ENCODE assay signal across 21 cellular contexts in the genomic region with DNA sequence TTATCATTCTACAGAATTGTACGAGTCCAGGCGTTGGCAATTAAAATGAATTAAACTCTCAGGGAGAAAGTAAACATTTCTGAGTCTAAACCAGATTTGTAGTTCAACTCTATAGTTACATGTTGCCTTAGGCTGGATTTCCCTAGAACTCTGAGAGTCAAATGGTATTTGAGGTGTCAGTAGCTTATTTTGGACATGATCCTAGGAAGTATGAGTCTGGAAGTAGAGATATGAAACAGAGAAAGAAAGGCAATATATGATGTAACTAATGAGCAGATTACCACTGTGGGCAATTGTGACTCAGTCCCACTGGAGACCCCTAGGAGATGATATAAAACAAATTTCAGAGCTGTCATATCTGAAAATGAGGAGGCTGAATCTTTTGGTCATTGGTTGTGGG.
DNase-seq lines count a peak whose midpoint lies in the region; TF ChIP-seq lines count a peak whose summit lies in the region.
"Had no signal": no experiment of that assay in that cellular context is flagged by ENCODE, and none has a peak within 500 bp of the region (broad histone marks: within the 10 kb centered on the region; RNA-seq: fewer than 3 reads in every experiment).

No MANE protein-coding gene starts in this region.

- peak in 2 of 3 experiments; percentile 22 to 68 for DNase-seq in NCI-H1417 (lab: John Stamatoyannopoulos, UW)
- DNase-seq in NCI-H1417 treated with DMSO at 0.1 percent for 48 hours (lab: John Stamatoyannopoulos, UW): no peak
- DNase-seq in NCI-H146 (lab: John Stamatoyannopoulos, UW): peak; percentile 27
- DNase-seq in adipocyte (ENCODE audit: low read depth): peak; percentile 18
- peak; percentile 16 for DNase-seq in fibroblast of pulmonary artery (ENCODE audit: low read depth)
- no peak for DNase-seq in activated naive CD4-positive, alpha-beta T cell treated with anti-CD3 and anti-CD28 coated beads, Interleukin-2, amount 50 U/mL, for 16 hours
- no peak for DNase-seq in RKO (ENCODE audit: low spot score)
- DNase-seq in tibial nerve (ENCODE audit: low spot score in 2 of 2): no peak
- DNase-seq: 8988T; CD4-positive, CD25-positive, alpha-beta regulatory T cell; DMS153; H7; MV-4-11; NCI-H1105; NCI-H1694 treated with DMSO at 0.1 percent for 48 hours; NCI-H2081; NCI-H345; NCI-H524; SIG-M5 had no signal

- no peak overlapping the region for H3K4me3 ChIP-seq in adipocyte (ENCODE audit: low read length)
- no peak overlapping the region for H3K4me3 ChIP-seq in fibroblast of pulmonary artery (replicated peaks; ENCODE audit: low read depth, low read length)
- H3K4me3 ChIP-seq in tibial nerve: no peak overlapping the region
- H3K4me3 ChIP-seq: BLaER1, SK-N-MC had no signal

- H3K27ac ChIP-seq in tibial nerve: no peak overlapping the region
- H3K27ac ChIP-seq: BLaER1, SK-N-MC had no signal

- peaks cover 4% of the 10 kb centered on the region for H3K4me1 ChIP-seq in adipocyte (ENCODE audit: control insufficient read depth, insufficient read depth, low read length)
- no peaks in the 10 kb centered on the region for H3K4me1 ChIP-seq in tibial nerve
- H3K4me1 ChIP-seq: BLaER1 had no signal

- TF ChIP-seq CTCF in fibroblast of pulmonary artery (IDR thresholded peaks at IDR 0.05; ENCODE audit: low read length, missing control alignments) (no peak), tibial nerve (IDR thresholded peaks at IDR 0.05) (no peak)

- TF ChIP-seq EP300 in tibial nerve (IDR thresholded peaks at IDR 0.05): no peak

- H3K36me3 ChIP-seq in adipocyte (ENCODE audit: control insufficient read depth, insufficient read depth, low read length, severe bottlenecking) (no peaks in the 10 kb centered on the region), tibial nerve (no peaks in the 10 kb centered on the region)
- H3K36me3 ChIP-seq: BLaER1 had no signal

- WGBS in tibial nerve, 2 donors: 84 to 86% methylated on average over 2 of the region's 2 CpGs

- no peaks in the 10 kb centered on the region for H3K27me3 ChIP-seq in adipocyte (replicated peaks; ENCODE audit: control insufficient read depth, insufficient read depth, low read length)
- no peaks in the 10 kb centered on the region for H3K27me3 ChIP-seq in tibial nerve
- H3K27me3 ChIP-seq: BLaER1 had no signal

- no peaks in the 10 kb centered on the region for H3K9me3 ChIP-seq in adipocyte (ENCODE audit: control insufficient read depth, low read length)
- peaks cover 0 to 5% (median 0%) of the 10 kb centered on the region in 4 donors for H3K9me3 ChIP-seq in tibial nerve
- H3K9me3 ChIP-seq: BLaER1 had no signal

- no peak for TF ChIP-seq POLR2A in tibial nerve (IDR thresholded peaks at IDR 0.05)

- no peak overlapping the region for H3K9ac ChIP-seq in adipocyte (ENCODE audit: low read length)
- H3K9ac ChIP-seq: BLaER1 had no signal

Comparison
In these comparisons a context has a peak if more than half of its experiments do, and no peak if none do; other contexts are left out.
1. DNase-seq: peak in NCI-H1417 (2 of 3), NCI-H146 (single experiment), adipocyte (single experiment) and fibroblast of pulmonary artery (single experiment); none in NCI-H1417 treated with DMSO at 0.1 percent for 48 hours (single experiment), activated naive CD4-positive, alpha-beta T cell treated with anti-CD3 and anti-CD28 coated beads, Interleukin-2, amount 50 U/mL, for 16 hours (single experiment), RKO (single experiment) and tibial nerve (0 of 2).